Comparison of ENCODE assay signal across 8 cellular contexts in the genomic region with DNA sequence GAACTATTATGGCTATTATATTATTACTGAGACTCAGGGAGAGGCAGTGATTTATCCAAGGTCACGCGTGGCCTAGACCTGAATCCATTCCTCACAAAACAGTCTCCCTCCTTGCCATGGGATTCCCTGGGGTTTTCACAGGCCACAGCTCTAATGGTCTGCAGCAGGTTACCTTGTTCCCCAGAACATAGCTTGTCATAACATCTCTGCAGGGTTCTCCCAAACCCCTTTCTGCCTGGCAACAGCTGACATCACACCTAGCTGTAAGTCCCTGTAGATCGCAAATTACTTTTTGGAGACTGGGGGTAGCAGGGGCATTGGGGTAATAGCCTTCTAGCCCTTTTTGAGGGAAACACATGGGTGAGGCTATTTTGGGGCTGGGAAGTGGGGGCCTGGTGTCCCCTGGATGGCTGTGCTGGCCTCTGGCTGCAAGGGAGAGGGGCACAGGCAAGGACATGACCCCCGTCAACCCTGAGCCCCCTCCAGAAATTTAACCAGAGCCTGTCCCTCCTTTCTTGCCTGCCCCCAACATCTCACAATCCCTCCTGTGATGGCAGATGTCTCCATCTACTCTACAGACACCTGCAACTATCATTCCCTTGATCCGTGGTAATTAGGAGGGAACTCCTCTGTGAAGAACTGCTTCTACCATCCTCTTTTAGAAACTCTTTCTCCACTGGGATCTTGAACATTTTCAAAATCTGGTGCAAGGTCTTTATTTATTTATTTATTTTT. TPM values are rescaled to one million over a fixed set of nuclear protein-coding genes. Genes with fewer than 3 reads are reported as not detected.
DNase-seq lines count a peak whose midpoint lies in the region; ATAC-seq and TF ChIP-seq lines count a peak whose summit lies in the region.

No MANE protein-coding gene starts in this region.

- peaks cover 13% of the 10 kb centered on the region for H3K36me3 Mint-ChIP-seq in Caco-2 (ENCODE audit: insufficient read depth, unreplicated experiment)
- H3K36me3 Mint-ChIP-seq in IgD-negative memory B cell: peaks cover 40% of the 10 kb centered on the region
- H3K36me3 Mint-ChIP-seq in activated CD8-positive, alpha-beta T cell treated with anti-CD3 and anti-CD28 coated beads, Interleukin-2, amount 10 ng/mL, durations not matched to agents 7 days and 5 days (ENCODE audit: low read depth): peaks cover 24% of the 10 kb centered on the region

- H3K4me3 Mint-ChIP-seq in Caco-2 (ENCODE audit: unreplicated experiment) (no peak overlapping the region), IgD-negative memory B cell (peak overlapping the region; percentile 97 to 100 (median 100))
- H3K4me3 Mint-ChIP-seq in activated CD8-positive, alpha-beta T cell treated with anti-CD3 and anti-CD28 coated beads, Interleukin-2, amount 10 ng/mL, durations not matched to agents 7 days and 5 days: peak overlapping the region; percentile 98

- CTCF ChIA-PET in Caco-2 (lab: Charles Lee): interaction anchor here (0.5 to 1.2 kb wide), 3 partner anchors 12 to 63 kb away, joined by 3 to 9 read pairs (median 3); no protein-coding TSS in a partner anchor
- CTCF ChIA-PET in activated CD8-positive, alpha-beta T cell treated with anti-CD3 and anti-CD28 coated beads, Interleukin-2, amount 10 ng/mL, durations not matched to agents 7 days and 5 days (lab: Charles Lee): interaction anchor here (1.2 to 4.9 kb wide), 10 partner anchors 10 to 290 kb away, joined by 3 to 34 read pairs (median 6); a partner anchor contains a TSS
- CTCF ChIA-PET in GM10248 (lab: Yijun Ruan, JAX): interaction anchor here (1.1 to 3.7 kb wide), 6 partner anchors 12 to 71 kb away, joined by 3 to 29 read pairs (median 6); no protein-coding TSS in a partner anchor

- H3K4me1 Mint-ChIP-seq in Caco-2 (ENCODE audit: low read depth, unreplicated experiment) (peaks cover 7% of the 10 kb centered on the region), IgD-negative memory B cell (peaks cover 24 to 32% (median 29%) of the 10 kb centered on the region in 3 donors)
- peaks cover 45% of the 10 kb centered on the region for H3K4me1 Mint-ChIP-seq in activated CD8-positive, alpha-beta T cell treated with anti-CD3 and anti-CD28 coated beads, Interleukin-2, amount 10 ng/mL, durations not matched to agents 7 days and 5 days (ENCODE audit: low read depth)

- no peak overlapping the region for H3K4me3 ChIP-seq in Caco-2 (ENCODE audit: low read depth, low read length)
- H3K4me3 ChIP-seq in spleen: peak overlapping the region; percentile 60 to 87 (median 78)

- TF ChIP-seq POLR2A in spleen (IDR thresholded peaks at IDR 0.05): peak in 1 of 3 donors; percentile 31

- H3K27ac Mint-ChIP-seq in Caco-2 (ENCODE audit: unreplicated experiment) (peak overlapping the region; percentile 60), IgD-negative memory B cell (peak overlapping the region; percentile 100)
- peak overlapping the region; percentile 100 for H3K27ac Mint-ChIP-seq in activated CD8-positive, alpha-beta T cell treated with anti-CD3 and anti-CD28 coated beads, Interleukin-2, amount 10 ng/mL, durations not matched to agents 7 days and 5 days

- no peaks in the 10 kb centered on the region for H3K9me3 ChIP-seq in Caco-2
- no peaks in the 10 kb centered on the region for H3K9me3 ChIP-seq in spleen

- H3K27ac ChIP-seq in spleen: peak overlapping the region; percentile 93 to 99 (median 98)

- DNase-seq in Caco-2 (no peak), fibroblast of peridontal ligament (ENCODE audit: extremely low read depth) (peak; percentile 33), spleen (peak; percentile 90), GM10248 (ENCODE audit: extremely low spot score) (no peak), DMS79 treated with DMSO at 0.1 percent for 48 hours (lab: John Stamatoyannopoulos, UW) (no peak)
- peak; percentile 86 for DNase-seq in activated CD8-positive, alpha-beta T cell treated with anti-CD3 and anti-CD28 coated beads, Interleukin-2, amount 10 ng/mL, durations not matched to agents 7 days and 5 days

- BruUV-seq in Caco-2 (replicated peaks; lab: Mats Ljungman, UMichigan): no TSS peak

- no peaks in the 10 kb centered on the region for H3K9me3 Mint-ChIP-seq in Caco-2 (ENCODE audit: unreplicated experiment)
- H3K9me3 Mint-ChIP-seq in IgD-negative memory B cell: peaks cover 0 to 3% (median 0%) of the 10 kb centered on the region in 3 donors
- H3K9me3 Mint-ChIP-seq in activated CD8-positive, alpha-beta T cell treated with anti-CD3 and anti-CD28 coated beads, Interleukin-2, amount 10 ng/mL, durations not matched to agents 7 days and 5 days (ENCODE audit: insufficient read depth): no peaks in the 10 kb centered on the region

- H3K27me3 ChIP-seq in Caco-2 (replicated peaks; ENCODE audit: control insufficient read depth, insufficient read depth, low read length) (no peaks in the 10 kb centered on the region), spleen (replicated peaks in 1 of 7) (no peaks in the 10 kb centered on the region)

- TF ChIP-seq CTCF in Caco-2 (IDR thresholded peaks at IDR 0.05; ENCODE audit: insufficient read depth in 1 of 2, low read depth in 1 of 2, low read length in 1 of 2, severe bottlenecking in 1 of 2, unreplicated experiment in 1 of 2) (no peak), spleen (IDR thresholded peaks at IDR 0.05 in 8 of 11, conservative IDR thresholded peaks at IDR 0.05 in 3 of 11) (peak in 1 of 11 experiments; percentile 8), GM10248 (IDR thresholded peaks at IDR 0.05; ENCODE audit: control extremely low read depth, extremely low read depth, low read depth, missing control alignments) (no peak)

- intact Hi-C loops in Caco-2 (cut with micrococcal nuclease; ENCODE audit: unreplicated experiment) (no loop called here), spleen (cut with DNase I; ENCODE audit: low total_unique reads) (no loop called here)

- H3K27me3 Mint-ChIP-seq in Caco-2 (ENCODE audit: insufficient read depth, unreplicated experiment): no peaks in the 10 kb centered on the region
- peaks cover 4% of the 10 kb centered on the region for H3K27me3 Mint-ChIP-seq in IgD-negative memory B cell
- H3K27me3 Mint-ChIP-seq in activated CD8-positive, alpha-beta T cell treated with anti-CD3 and anti-CD28 coated beads, Interleukin-2, amount 10 ng/mL, durations not matched to agents 7 days and 5 days (ENCODE audit: low read depth): no peaks in the 10 kb centered on the region

- H3K36me3 ChIP-seq in Caco-2 (ENCODE audit: control insufficient read depth, insufficient read depth, low read length) (no peaks in the 10 kb centered on the region), spleen (peaks cover 0 to 40% (median 26%) of the 10 kb centered on the region in 6 donors)

- 14 to 36% (median 23%) methylated on average over 5 of the region's 5 CpGs for WGBS in spleen, 5 donors

- no peak for ATAC-seq in activated CD8-positive, alpha-beta T cell treated with anti-CD3 and anti-CD28 coated beads, Interleukin-2, amount 10 ng/mL, durations not matched to agents 7 days and 5 days
- ATAC-seq in GM19455 (IDR thresholded peaks at IDR 0.05; ENCODE audit: unreplicated experiment): no peak

- POLR2A ChIA-PET in Caco-2 (lab: Charles Lee) (no interaction called here), GM10248 (lab: Yijun Ruan, JAX) (interaction anchor here (0.7 to 3.6 kb wide), 12 partner anchors 9 to 86 kb away, joined by 3 to 63 read pairs (median 6); a partner anchor contains a TSS)
- POLR2A ChIA-PET in activated CD8-positive, alpha-beta T cell treated with anti-CD3 and anti-CD28 coated beads, Interleukin-2, amount 10 ng/mL, durations not matched to agents 7 days and 5 days (lab: Charles Lee): interaction anchor here (0.7 to 5.4 kb wide), 13 partner anchors 8 to 797 kb away, joined by 3 to 70 read pairs (median 7); a partner anchor contains a TSS

- H3K4me1 ChIP-seq in Caco-2 (peaks cover 6% of the 10 kb centered on the region), spleen (peaks cover 26 to 97% (median 81%) of the 10 kb centered on the region in 6 donors)

RNA-seq across cellular contexts. Expression of a gene that starts 1.3 kb away (rescaled TPM):
- total RNA-seq in Caco-2 (2022) (49.6 and 59.3 TPM in 2 replicates), spleen (1,000 to 10,000 TPM; 3,224 to 5,563 (median 4,811) TPM)
- polyA plus RNA-seq in IgD-negative memory B cell (29,718 TPM), spleen (1,000 to 10,000 TPM; 3,319 to 4,860 (median 4,644) TPM)
- total RNA-seq in activated CD8-positive, alpha-beta T cell treated with anti-CD3 and anti-CD28 coated beads, Interleukin-2, amount 10 ng/mL, durations not matched to agents 7 days and 5 days: 100 to 1,000 TPM; 395 to 407 TPM

RNA-seq across cellular contexts. Expression of a gene that starts 38.1 kb away (rescaled TPM):
- total RNA-seq in Caco-2 (2022) (2,300 and 2,382 TPM in 2 replicates), spleen (1,000 to 10,000 TPM; 1,801 to 2,829 (median 2,025) TPM)
- polyA plus RNA-seq in IgD-negative memory B cell (7,694 TPM), spleen (1,000 to 10,000 TPM; 5,417 to 8,400 (median 8,329) TPM)
- 1,000 to 10,000 TPM; 2,046 to 2,123 TPM for total RNA-seq in activated CD8-positive, alpha-beta T cell treated with anti-CD3 and anti-CD28 coated beads, Interleukin-2, amount 10 ng/mL, durations not matched to agents 7 days and 5 days

RNA-seq across cellular contexts. Expression of a gene that starts 53.9 kb away (rescaled TPM):
- total RNA-seq in Caco-2 (2022) (112 and 123 TPM in 2 replicates), spleen (10 to 100 TPM; 31.8 to 44.3 (median 34.8) TPM)
- polyA plus RNA-seq in IgD-negative memory B cell (26.4 TPM), spleen (10 to 100 TPM; 15.3 to 20.1 (median 19.0) TPM)
- 10 to 100 TPM; 79.0 to 81.3 TPM for total RNA-seq in activated CD8-positive, alpha-beta T cell treated with anti-CD3 and anti-CD28 coated beads, Interleukin-2, amount 10 ng/mL, durations not matched to agents 7 days and 5 days

Comparison
In these comparisons a context has a peak if more than half of its experiments do, and no peak if none do; other contexts are left out.
1. DNase-seq: peak in activated CD8-positive, alpha-beta T cell treated with anti-CD3 and anti-CD28 coated beads, Interleukin-2, amount 10 ng/mL, durations not matched to agents 7 days and 5 days (single experiment), fibroblast of peridontal ligament (single experiment) and spleen (single experiment); none in Caco-2 (0 of 2), GM10248 (single experiment) and DMS79 treated with DMSO at 0.1 percent for 48 hours (single experiment).
2. RNA of a gene that starts 1.3 kb away (total RNA-seq): 3,224 to 5,563 TPM in spleen; 395 to 407 TPM in activated CD8-positive, alpha-beta T cell treated with anti-CD3 and anti-CD28 coated beads, Interleukin-2, amount 10 ng/mL, durations not matched to agents 7 days and 5 days and 49.6 to 59.3 TPM in Caco-2; every median in the first group is over 4 times any median in the second.
3. Peak in every context shown above with its lines, with median percentiles within 50 percentile points of each other: H3K27ac Mint-ChIP-seq.